1 cellular context compared by ENCODE assay signal in genomic region chr9:105500108-105500766, GRCh38.
A peak's percentile ranks its signal among the peaks of the same experiment; 100 is the strongest.
TF ChIP-seq lines count a peak whose summit lies in the region.

No MANE protein-coding gene starts in this region.

TF ChIP-seq in GM12878, 131 proteins besides CTCF, POLR2A, EP300 and RAD21 (continued from another document):
- TF ChIP-seq ZBTB40 (IDR thresholded peaks at IDR 0.05; ENCODE audit: borderline replicate concordance): no peak
- no peak for TF ChIP-seq CEBPB (IDR thresholded peaks at IDR 0.05; ENCODE audit: borderline replicate concordance in 1 of 2, low read depth in 2 of 2, low read length in 2 of 2)
- peak; percentile 21 for TF ChIP-seq BCL3 (IDR thresholded peaks at IDR 0.05; ENCODE audit: borderline replicate concordance, insufficient read depth, low read depth, low read length, poor library complexity, severe bottlenecking)
- TF ChIP-seq RELA (IDR thresholded peaks at IDR 0.05; ENCODE audit: borderline replicate concordance, partially characterized antibody): peak; percentile 44
- no peak for TF ChIP-seq ZZZ3 (IDR thresholded peaks at IDR 0.05; ENCODE audit: control insufficient read depth, insufficient read length, low read depth)
- TF ChIP-seq ELK1 (IDR thresholded peaks at IDR 0.05; ENCODE audit: low read depth, low read length): no peak
- TF ChIP-seq BMI1 (IDR thresholded peaks at IDR 0.05; ENCODE audit: borderline replicate concordance): no peak
